ENCODE assay signal across 18 cellular contexts in the genomic region with DNA sequence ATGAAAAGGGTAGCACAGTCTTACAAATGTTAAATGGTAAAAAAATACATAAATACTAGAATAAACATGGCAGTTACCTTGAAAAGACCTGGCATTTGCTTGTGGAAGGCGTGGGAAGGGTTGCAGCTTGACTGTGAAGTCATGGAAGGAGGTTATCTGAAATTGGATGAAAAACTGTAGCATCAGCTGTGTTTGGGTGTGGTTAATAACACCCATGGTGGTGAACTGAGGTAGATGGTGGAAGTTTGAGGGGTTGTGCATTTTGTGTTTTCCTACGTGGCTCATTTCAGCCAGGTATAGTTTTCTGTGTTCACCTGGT. TPM values are rescaled to one million over a fixed set of nuclear protein-coding genes. Genes with fewer than 3 reads are reported as not detected.
A peak's percentile ranks its signal among the peaks of the same experiment; 100 is the strongest.
DNase-seq lines count a peak whose midpoint lies in the region; ATAC-seq, FAIRE-seq and TF ChIP-seq lines count a peak whose summit lies in the region.
"Had no signal": no experiment of that assay in that cellular context is flagged by ENCODE, and none has a peak within 500 bp of the region (broad histone marks: within the 10 kb centered on the region; RNA-seq: fewer than 3 reads in every experiment).

No MANE protein-coding gene starts in this region.

- H3K4me3 Mint-ChIP-seq in T-helper 2 cell treated with Interferon-gamma antibody and Interleukin-4, amounts not matched to agents 5 μg/mL and 100 μg/mL, for 36 hours = peak overlapping the region; percentile 31

- FAIRE-seq in urothelium cell line (lab: Jason Lieb, UNC) = no peak
- FAIRE-seq: bronchial epithelial cell, endothelial cell of umbilical vein, K562, TTC549 had no signal

- H3K27me3 Mint-ChIP-seq in T-helper 2 cell treated with Interferon-gamma antibody and Interleukin-4, amounts not matched to agents 5 μg/mL and 100 μg/mL, for 36 hours (ENCODE audit: low read depth) = no peaks in the 10 kb centered on the region

- TF ChIP-seq POLR2A in esophagus muscularis mucosa (IDR thresholded peaks at IDR 0.05; ENCODE audit: low read depth) = no peak

- 94% methylated on average over 2 of the region's 2 CpGs for WGBS in esophagus muscularis mucosa

- H3K27me3 ChIP-seq in RWPE2 (ENCODE audit: insufficient read depth, poor library complexity, severe bottlenecking) = no peaks in the 10 kb centered on the region
- no peaks in the 10 kb centered on the region for H3K27me3 ChIP-seq in esophagus muscularis mucosa

- peak overlapping the region; percentile 72 for H3K27ac Mint-ChIP-seq in T-helper 2 cell treated with Interferon-gamma antibody and Interleukin-4, amounts not matched to agents 5 μg/mL and 100 μg/mL, for 36 hours

- peaks cover 46% of the 10 kb centered on the region for H3K36me3 Mint-ChIP-seq in T-helper 2 cell treated with Interferon-gamma antibody and Interleukin-4, amounts not matched to agents 5 μg/mL and 100 μg/mL, for 36 hours (ENCODE audit: low read depth)

- TF ChIP-seq CTCF in RWPE2 (IDR thresholded peaks at IDR 0.05; ENCODE audit: poor library complexity, severe bottlenecking) = no peak
- TF ChIP-seq CTCF in esophagus muscularis mucosa (IDR thresholded peaks at IDR 0.05) = no peak

- H3K36me3 ChIP-seq in RWPE2 (ENCODE audit: low read depth) (peaks cover 26% of the 10 kb centered on the region), esophagus muscularis mucosa (peaks cover 7 to 21% (median 14%) of the 10 kb centered on the region in 4 donors)

- H3K9me3 Mint-ChIP-seq in T-helper 2 cell treated with Interferon-gamma antibody and Interleukin-4, amounts not matched to agents 5 μg/mL and 100 μg/mL, for 36 hours = no peaks in the 10 kb centered on the region

- TF ChIP-seq EP300 in esophagus muscularis mucosa (IDR thresholded peaks at IDR 0.05) = no peak

- H3K27ac ChIP-seq in RWPE2 (ENCODE audit: poor library complexity, severe bottlenecking) = peak overlapping the region; percentile 87
- peak overlapping the region in 3 of 4 donors; percentile 19 to 46 (median 20) for H3K27ac ChIP-seq in esophagus muscularis mucosa (replicated peaks in 1 of 4)
- peak overlapping the region in 15 of 21 experiments; percentile 2 to 82 (median 57) for H3K27ac ChIP-seq in skin epidermis

- no peak for DNase-seq in T-helper 2 cell treated with Interferon-gamma antibody and Interleukin-4, amounts not matched to agents 5 μg/mL and 100 μg/mL, for 36 hours (ENCODE audit: low spot score)
- DNase-seq in T-helper 2 cell (no peak), RWPE2 (ENCODE audit: low spot score) (no peak), esophagus muscularis mucosa (ENCODE audit: extremely low spot score) (no peak), urothelium cell line (ENCODE audit: low spot score) (no peak)
- DNase-seq: 8988T; activated CD8-positive, alpha-beta memory T cell treated with anti-CD3 and anti-CD28 coated beads, Interleukin-2, amount 50 U/mL, for 4 hours; NCI-H1694; NCI-H69; RPMI8226; substantia nigra had no signal

- peaks cover 31% of the 10 kb centered on the region for H3K4me1 ChIP-seq in RWPE2 (ENCODE audit: insufficient read depth, poor library complexity, severe bottlenecking)
- H3K4me1 ChIP-seq in esophagus muscularis mucosa = peaks cover 28 to 86% (median 66%) of the 10 kb centered on the region in 4 donors

- intact Hi-C loops in esophagus muscularis mucosa (cut with DNase I) = no loop called here

- H3K4me3 ChIP-seq in RWPE2 (ENCODE audit: severe bottlenecking) (no peak overlapping the region), esophagus muscularis mucosa (no peak overlapping the region), skin epidermis (no peak overlapping the region)
- H3K4me3 ChIP-seq: K562 had no signal

- peaks cover 84% of the 10 kb centered on the region for H3K4me1 Mint-ChIP-seq in T-helper 2 cell treated with Interferon-gamma antibody and Interleukin-4, amounts not matched to agents 5 μg/mL and 100 μg/mL, for 36 hours (ENCODE audit: low read depth)

- H3K9me3 ChIP-seq in RWPE2 (ENCODE audit: severe bottlenecking) (no peaks in the 10 kb centered on the region), esophagus muscularis mucosa (no peaks in the 10 kb centered on the region)

- ATAC-seq in RWPE2 (ENCODE audit: low read depth) (no peak), HG03175 (IDR thresholded peaks at IDR 0.05; ENCODE audit: unreplicated experiment) (no peak), HG02678 (IDR thresholded peaks at IDR 0.05; ENCODE audit: unreplicated experiment) (no peak)
- ATAC-seq: K562 had no signal

RNA-seq across cellular contexts. Expression of a gene that starts 46.5 kb away (rescaled TPM):
- total RNA-seq in esophagus muscularis mucosa = 10 to 100 TPM; 64.5 to 78.2 (median 70.7) TPM

Comparison
In these comparisons a context has a peak if more than half of its experiments do, and no peak if none do; other contexts are left out.
1. H3K27ac ChIP-seq: peak in every context shown above with its lines; median percentile 87 in RWPE2; 57 in skin epidermis; 20 in esophagus muscularis mucosa.